29 cellular contexts compared by ENCODE assay signal in genomic region chr7:103480771-103481170, GRCh38. TPM values are rescaled to one million over a fixed set of nuclear protein-coding genes. Genes with fewer than 3 reads are reported as not detected.
"Had no signal": no experiment of that assay in that cellular context is flagged by ENCODE, and none has a peak within 500 bp of the region (broad histone marks: within the 10 kb centered on the region; RNA-seq: fewer than 3 reads in every experiment).

No MANE protein-coding gene starts in this region.

- H3K27ac ChIP-seq: adrenal gland, ascending aorta, body of pancreas, brain microvascular endothelial cell, breast epithelium, cardiac muscle cell had no signal

- H3K4me3 ChIP-seq: adrenal gland, ascending aorta, body of pancreas, breast epithelium, cardiac muscle cell had no signal

- H3K4me1 ChIP-seq: adrenal gland, ascending aorta, body of pancreas, breast epithelium had no signal

- DNase-seq: activated effector memory CD4-positive, alpha-beta T cell treated with anti-CD3 and anti-CD28 coated beads, Interleukin-2, amount 50 U/mL, for 16 hours; activated gamma-delta T cell; activated gamma-delta T cell treated with Interleukin-2 at 50 U/mL for 16 hours; activated naive CD4-positive, alpha-beta T cell; activated naive CD4-positive, alpha-beta T cell treated with anti-CD3 and anti-CD28 coated beads for 36 hours; activated naive CD4-positive, alpha-beta T cell treated with anti-CD3 and anti-CD28 coated beads, Interleukin-2, amount 10 ng/mL, durations not matched to agents 7 days and 5 days; activated naive CD4-positive, alpha-beta T cell treated with anti-CD3 and anti-CD28 coated beads, Interleukin-2, amount 50 U/mL, for 16 hours; activated naive CD4-positive, alpha-beta T cell treated with Interleukin-2 at 50 U/mL for 16 hours; activated naive CD8-positive, alpha-beta T cell treated with anti-CD3 and anti-CD28 coated beads for 36 hours; activated naive CD8-positive, alpha-beta T cell treated with anti-CD3 and anti-CD28 coated beads, Interleukin-2, amount 10 ng/mL, durations not matched to agents 7 days and 5 days; activated naive CD8-positive, alpha-beta T cell treated with anti-CD3 and anti-CD28 coated beads, Interleukin-2, amount 50 U/mL, for 24 hours; activated T-cell treated with anti-CD3 and anti-CD28 coated beads, Interleukin-2, amount 50 U/mL, for 1 hour; activated T-cell treated with anti-CD3 and anti-CD28 coated beads, Interleukin-2, amount 50 U/mL, for 24 hours; activated T-cell treated with anti-CD3 and anti-CD28 coated beads, Interleukin-2, amount 50 U/mL, for 4 hours; activated T-cell treated with anti-CD3 and anti-CD28 coated beads, Interleukin-2, amount 50 U/mL, for 48 hours; activated T-cell treated with anti-CD3 and anti-CD28 coated beads, Interleukin-2, amount 50 U/mL, for 72 hours; adrenal gland; amniotic stem cell; amygdala; anterior cingulate cortex; aorta; body of pancreas; brain microvascular endothelial cell; caudate nucleus; central memory CD4-positive, alpha-beta T cell; cerebellar nuclear complex had no signal

- H3K36me3 ChIP-seq: adrenal gland, ascending aorta, brain microvascular endothelial cell, breast epithelium had no signal

- H3K27me3 ChIP-seq: adrenal gland, ascending aorta, body of pancreas, brain microvascular endothelial cell, breast epithelium, cardiac muscle cell had no signal

- H3K9me3 ChIP-seq: adrenal gland, ascending aorta, body of pancreas, breast epithelium had no signal

RNA-seq across cellular contexts. Expression of gene SLC26A5, which starts 34.8 kb away (rescaled TPM):
- polyA plus RNA-seq: aorta had no signal
